Comparison of ENCODE assay signal across 1 cellular context in the genomic region with DNA sequence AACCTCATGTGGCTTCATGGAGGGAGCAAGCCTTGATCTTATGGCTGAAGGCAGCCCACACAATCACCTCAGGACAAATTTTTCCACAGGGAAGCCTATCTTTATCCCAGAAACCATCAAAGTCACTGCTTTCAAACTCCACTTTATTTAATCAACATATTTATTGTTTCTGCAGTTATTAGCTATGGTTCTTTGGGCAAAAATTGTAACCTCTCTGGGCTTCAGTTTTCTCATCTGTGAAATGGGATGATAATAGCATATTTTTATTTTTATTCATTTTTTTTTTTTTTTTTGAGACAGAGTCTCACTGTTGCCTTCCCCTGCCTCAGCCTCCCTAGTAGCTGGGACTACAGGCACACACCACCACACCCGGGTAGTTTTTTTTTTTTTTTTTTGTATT.
TF ChIP-seq lines count a peak whose summit lies in the region.

No MANE protein-coding gene starts in this region.

TF ChIP-seq in K562, 482 proteins besides CTCF, POLR2A, EP300 and RAD21:
- TF ChIP-seq MCM7 (IDR thresholded peaks at IDR 0.05) (no peak), GATA2 (CRISPR knock-in tag; IDR thresholded peaks at IDR 0.05) (no peak), KLF1 (tag; IDR thresholded peaks at IDR 0.05) (no peak), ESRRB (CRISPR knock-in tag; IDR thresholded peaks at IDR 0.05; ENCODE audit: borderline replicate concordance) (no peak), RBM25 (IDR thresholded peaks at IDR 0.05; ENCODE audit: low read depth, low read length, severe bottlenecking) (peak; percentile 80), KDM1A (IDR thresholded peaks at IDR 0.05) (0 out of 4 replicates have a peak, but pooled peaks of 1 of the 2 experiments have one; percentile 15), ADNP (tag; IDR thresholded peaks at IDR 0.05) (peak; percentile 68), HEY1 (CRISPR knock-in tag; IDR thresholded peaks at IDR 0.05; ENCODE audit: borderline replicate concordance) (no peak), GTF2A2 (tag; IDR thresholded peaks at IDR 0.05) (no peak), CHD1 (IDR thresholded peaks at IDR 0.05; ENCODE audit: low read length) (no peak), ZFX (CRISPR knock-in tag; IDR thresholded peaks at IDR 0.05) (no peak), ZNF184 (CRISPR knock-in tag; IDR thresholded peaks at IDR 0.05) (no peak), PTTG1 (tag; IDR thresholded peaks at IDR 0.05; ENCODE audit: low read depth) (no peak), SP2 (IDR thresholded peaks at IDR 0.05; ENCODE audit: extremely low read depth, low read depth, low read length, poor library complexity, severe bottlenecking) (no peak), ZNF280A (IDR thresholded peaks at IDR 0.05; ENCODE audit: low read depth, partially characterized antibody) (no peak), BCOR (IDR thresholded peaks at IDR 0.05) (peak; percentile 90), SLC30A9 (CRISPR knock-in tag; IDR thresholded peaks at IDR 0.05) (no peak), SP1 (CRISPR knock-in tag; IDR thresholded peaks at IDR 0.05) (no peak)
